19 cellular contexts compared by ENCODE assay signal in the genomic region with DNA sequence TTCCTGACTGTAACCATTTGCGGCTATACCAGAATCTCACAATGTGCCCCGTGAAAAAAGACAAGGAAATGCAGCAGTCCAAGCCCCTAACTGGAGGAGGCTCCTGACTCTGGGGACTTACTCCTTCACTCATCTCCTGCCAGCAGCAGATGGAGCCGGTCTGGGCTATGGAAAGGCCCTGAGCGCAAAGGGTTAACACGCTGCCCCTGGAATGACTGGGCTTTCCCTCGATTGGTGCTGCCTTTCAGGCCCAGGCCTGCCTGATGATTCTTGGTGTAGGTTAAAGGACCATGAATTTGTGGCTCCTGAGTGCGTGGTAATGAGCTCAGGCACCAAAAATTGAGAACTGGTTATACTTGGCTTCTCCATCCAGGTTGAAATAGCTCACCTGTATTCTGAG. TPM values are rescaled to one million over a fixed set of nuclear protein-coding genes. Genes with fewer than 3 reads are reported as not detected.
DNase-seq lines count a peak whose midpoint lies in the region; ATAC-seq and TF ChIP-seq lines count a peak whose summit lies in the region.
"Had no signal": no experiment of that assay in that cellular context is flagged by ENCODE, and none has a peak within 500 bp of the region (broad histone marks: within the 10 kb centered on the region; RNA-seq: fewer than 3 reads in every experiment).

No MANE protein-coding gene starts in this region.

- H4K20me1 ChIP-seq in GM23338 (replicated peaks; ENCODE audit: insufficient read depth): no peaks in the 10 kb centered on the region

- no peaks in the 10 kb centered on the region; the same call in 2 of the 3 replicates for H3K4me1 Mint-ChIP-seq in GM23338
- H3K4me1 Mint-ChIP-seq: CD14-positive monocyte had no signal

- no peak overlapping the region for H3K4ac ChIP-seq in mesendoderm (ENCODE audit: low read depth, low read length)

- H3K56ac ChIP-seq in mesendoderm (ENCODE audit: low read length): no peak overlapping the region

- TF ChIP-seq CTCF in GM23338 (conservative IDR thresholded peaks at IDR 0.05; ENCODE audit: low read depth in 2 of 2) (no peak), epithelial cell of esophagus (IDR thresholded peaks at IDR 0.05; ENCODE audit: insufficient read depth, low read depth, low read length, missing control alignments) (no peak)

- H3K27me3 ChIP-seq in GM23338 (ENCODE audit: insufficient read depth): no peaks in the 10 kb centered on the region
- no peaks in the 10 kb centered on the region for H3K27me3 ChIP-seq in mesendoderm (ENCODE audit: insufficient read depth, low read length, poor library complexity)
- H3K27me3 ChIP-seq: neutrophil, suprapubic skin had no signal

- H3K4me3 Mint-ChIP-seq in GM23338: no peak overlapping the region
- H3K4me3 Mint-ChIP-seq: CD14-positive monocyte had no signal

- H3K4me2 ChIP-seq in GM23338 (no peak overlapping the region), mesendoderm (ENCODE audit: low read length) (no peak overlapping the region)

- no peak overlapping the region for H3K9ac ChIP-seq in mesendoderm (ENCODE audit: low read length)

- H4K5ac ChIP-seq in mesendoderm (ENCODE audit: low read length): no peak overlapping the region

- DNase-seq in GM23338 (ENCODE audit: low spot score) (peak; percentile 51), NCI-H524 treated with DMSO at 0.1 percent for 48 hours (lab: John Stamatoyannopoulos, UW) (peak; percentile 44), epithelial cell of esophagus (ENCODE audit: low read depth) (peak; percentile 36), mesendoderm (peak; percentile 26), activated gamma-delta T cell (lab: John Stamatoyannopoulos, UW) (no peak)
- DNase-seq in activated CD4-positive, alpha-beta T cell treated with anti-CD3 and anti-CD28 coated beads, Interleukin-2, amount 50 U/mL, for 4 hours: no peak
- DNase-seq: activated CD4-positive, alpha-beta T cell treated with anti-CD3 and anti-CD28 coated beads, Interleukin-2, amount 50 U/mL, for 48 hours; activated naive CD4-positive, alpha-beta T cell; activated T-cell treated with anti-CD3 and anti-CD28 coated beads for 4 hours; aorta; HCEC 1CT; NCI-H146; NCI-H226; stimulated activated CD4-positive, alpha-beta T cell treated with anti-CD3 and anti-CD28 coated beads, Interleukin-12 subunit alpha, Interleukin-12 subunit beta, amount 100 ng/mL, for 4 hours had no signal

- H3K4me3 ChIP-seq in GM23338 (no peak overlapping the region), epithelial cell of esophagus (ENCODE audit: low read length) (no peak overlapping the region), mesendoderm (ENCODE audit: low read length) (no peak overlapping the region)
- H3K4me3 ChIP-seq: suprapubic skin had no signal

- H2BK120ac ChIP-seq in mesendoderm (ENCODE audit: low read depth, low read length): no peak overlapping the region

- no peaks in the 10 kb centered on the region for H3F3A ChIP-seq in GM23338 (replicated peaks; ENCODE audit: low read depth)

- H3K18ac ChIP-seq in mesendoderm (ENCODE audit: low read length): no peak overlapping the region

- H2BK5ac ChIP-seq in mesendoderm (ENCODE audit: low read length): no peak overlapping the region

- no peaks in the 10 kb centered on the region for H3K36me3 ChIP-seq in GM23338 (ENCODE audit: insufficient read depth)
- no peaks in the 10 kb centered on the region for H3K36me3 ChIP-seq in mesendoderm (ENCODE audit: control insufficient read depth, insufficient read depth, low read length)
- H3K36me3 ChIP-seq: neutrophil, suprapubic skin had no signal

- peak overlapping the region; percentile 92 for H2AFZ ChIP-seq in GM23338

- ATAC-seq in GM23338 (peak; percentile 90), HG03354 (IDR thresholded peaks at IDR 0.05; ENCODE audit: poor library complexity, severe bottlenecking, unreplicated experiment) (no peak), GM19351 (IDR thresholded peaks at IDR 0.05; ENCODE audit: unreplicated experiment) (no peak)

- no peak overlapping the region for H2BK15ac ChIP-seq in mesendoderm (replicated peaks; ENCODE audit: low read depth)

- no peak overlapping the region for H4K8ac ChIP-seq in mesendoderm (ENCODE audit: low read depth, low read length)

- no peaks in the 10 kb centered on the region for H3K9me3 Mint-ChIP-seq in GM23338

- no peaks in the 10 kb centered on the region for H3K36me3 Mint-ChIP-seq in GM23338 (ENCODE audit: low read depth)
- H3K36me3 Mint-ChIP-seq: CD14-positive monocyte had no signal

- H3K79me2 ChIP-seq in GM23338 (replicated peaks; ENCODE audit: insufficient read depth): no peaks in the 10 kb centered on the region
- H3K79me2 ChIP-seq in mesendoderm (ENCODE audit: control insufficient read depth, insufficient read depth, low read length): no peaks in the 10 kb centered on the region

- H3K23ac ChIP-seq in mesendoderm (ENCODE audit: low read length): no peak overlapping the region

- no peak overlapping the region for H2AK5ac ChIP-seq in mesendoderm (ENCODE audit: low read length)

- H3K27ac Mint-ChIP-seq in GM23338: no peak overlapping the region
- H3K27ac Mint-ChIP-seq: CD14-positive monocyte had no signal

- no peaks in the 10 kb centered on the region for H3K4me1 ChIP-seq in GM23338 (ENCODE audit: insufficient read depth)
- H3K4me1 ChIP-seq in mesendoderm (ENCODE audit: control insufficient read depth, low read depth, low read length): no peaks in the 10 kb centered on the region

- H3K27me3 Mint-ChIP-seq in GM23338 (ENCODE audit: insufficient read depth, low read depth, poor library complexity): no peaks in the 10 kb centered on the region

- H3K9me2 ChIP-seq in GM23338 (ENCODE audit: insufficient read depth): 0 out of 2 replicates have a peak, but pooled peaks cover 2% of the 10 kb centered on the region

- no CpG with 5 or more reads among the region's 7 CpGs for WGBS in mesendoderm (ENCODE audit: extremely low coverage, insufficient coverage, low lambda C conversion rate)

- H3K27ac ChIP-seq in GM23338 (ENCODE audit: low read depth) (no peak overlapping the region), mesendoderm (ENCODE audit: low read depth, low read length) (no peak overlapping the region)
- H3K27ac ChIP-seq: neutrophil, suprapubic skin had no signal

- no peaks in the 10 kb centered on the region for H3K79me1 ChIP-seq in mesendoderm (ENCODE audit: low read length)

TF ChIP-seq in GM23338, 12 proteins besides CTCF, POLR2A, EP300 and RAD21 (continues in another document):
- TF ChIP-seq EZH2phosphoT487 (IDR thresholded peaks at IDR 0.05; ENCODE audit: unreplicated experiment) (no peak), ZNF331 (CRISPR knock-in tag; IDR thresholded peaks at IDR 0.05; ENCODE audit: low read depth) (no peak), NANOG (IDR thresholded peaks at IDR 0.05; ENCODE audit: borderline replicate concordance) (no peak), JUNB (IDR thresholded peaks at IDR 0.05; ENCODE audit: unreplicated experiment) (no peak), CREB1 (CRISPR knock-in tag; IDR thresholded peaks at IDR 0.05; ENCODE audit: low read depth) (no peak), POLR2AphosphoS5 (IDR thresholded peaks at IDR 0.05; ENCODE audit: low read depth) (no peak)
- TF ChIP-seq, protein P1, sequence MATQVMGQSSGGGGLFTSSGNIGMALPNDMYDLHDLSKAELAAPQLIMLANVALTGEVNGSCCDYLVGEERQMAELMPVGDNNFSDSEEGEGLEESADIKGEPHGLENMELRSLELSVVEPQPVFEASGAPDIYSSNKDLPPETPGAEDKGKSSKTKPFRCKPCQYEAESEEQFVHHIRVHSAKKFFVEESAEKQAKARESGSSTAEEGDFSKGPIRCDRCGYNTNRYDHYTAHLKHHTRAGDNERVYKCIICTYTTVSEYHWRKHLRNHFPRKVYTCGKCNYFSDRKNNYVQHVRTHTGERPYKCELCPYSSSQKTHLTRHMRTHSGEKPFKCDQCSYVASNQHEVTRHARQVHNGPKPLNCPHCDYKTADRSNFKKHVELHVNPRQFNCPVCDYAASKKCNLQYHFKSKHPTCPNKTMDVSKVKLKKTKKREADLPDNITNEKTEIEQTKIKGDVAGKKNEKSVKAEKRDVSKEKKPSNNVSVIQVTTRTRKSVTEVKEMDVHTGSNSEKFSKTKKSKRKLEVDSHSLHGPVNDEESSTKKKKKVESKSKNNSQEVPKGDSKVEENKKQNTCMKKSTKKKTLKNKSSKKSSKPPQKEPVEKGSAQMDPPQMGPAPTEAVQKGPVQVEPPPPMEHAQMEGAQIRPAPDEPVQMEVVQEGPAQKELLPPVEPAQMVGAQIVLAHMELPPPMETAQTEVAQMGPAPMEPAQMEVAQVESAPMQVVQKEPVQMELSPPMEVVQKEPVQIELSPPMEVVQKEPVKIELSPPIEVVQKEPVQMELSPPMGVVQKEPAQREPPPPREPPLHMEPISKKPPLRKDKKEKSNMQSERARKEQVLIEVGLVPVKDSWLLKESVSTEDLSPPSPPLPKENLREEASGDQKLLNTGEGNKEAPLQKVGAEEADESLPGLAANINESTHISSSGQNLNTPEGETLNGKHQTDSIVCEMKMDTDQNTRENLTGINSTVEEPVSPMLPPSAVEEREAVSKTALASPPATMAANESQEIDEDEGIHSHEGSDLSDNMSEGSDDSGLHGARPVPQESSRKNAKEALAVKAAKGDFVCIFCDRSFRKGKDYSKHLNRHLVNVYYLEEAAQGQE (IDR thresholded peaks at IDR 0.05; ENCODE audit: unreplicated experiment): no peak

RNA-seq across cellular contexts. Expression of a gene that starts 42.3 kb away (rescaled TPM):
- 0.35 TPM in 1 of 2 replicates, not detected in the other for total RNA-seq in GM23338 (2014; rRNA removed; shearing (Covaris generic))
- polyA plus RNA-seq in GM23338 (2016; fragmentation: Nextera tagmentation; extraction: Ambion mirVana): 0.06 TPM in 1 of 2 replicates, not detected in the other
- 0.01 TPM for polyA plus RNA-seq in mesendoderm (2013, experiment 1 of 2)
- 0.01 TPM for polyA plus RNA-seq in mesendoderm (2013, experiment 2 of 2)
- polyA plus RNA-seq: CD14-positive monocyte had no signal

Comparison
In these comparisons a context has a peak if more than half of its experiments do, and no peak if none do; other contexts are left out.
1. DNase-seq: peak in GM23338 (single experiment), NCI-H524 treated with DMSO at 0.1 percent for 48 hours (single experiment), epithelial cell of esophagus (single experiment) and mesendoderm (single experiment); none in activated gamma-delta T cell (single experiment) and activated CD4-positive, alpha-beta T cell treated with anti-CD3 and anti-CD28 coated beads, Interleukin-2, amount 50 U/mL, for 4 hours (0 of 2).